Comparison of ENCODE assay signal across 8 cellular contexts in the genomic region with DNA sequence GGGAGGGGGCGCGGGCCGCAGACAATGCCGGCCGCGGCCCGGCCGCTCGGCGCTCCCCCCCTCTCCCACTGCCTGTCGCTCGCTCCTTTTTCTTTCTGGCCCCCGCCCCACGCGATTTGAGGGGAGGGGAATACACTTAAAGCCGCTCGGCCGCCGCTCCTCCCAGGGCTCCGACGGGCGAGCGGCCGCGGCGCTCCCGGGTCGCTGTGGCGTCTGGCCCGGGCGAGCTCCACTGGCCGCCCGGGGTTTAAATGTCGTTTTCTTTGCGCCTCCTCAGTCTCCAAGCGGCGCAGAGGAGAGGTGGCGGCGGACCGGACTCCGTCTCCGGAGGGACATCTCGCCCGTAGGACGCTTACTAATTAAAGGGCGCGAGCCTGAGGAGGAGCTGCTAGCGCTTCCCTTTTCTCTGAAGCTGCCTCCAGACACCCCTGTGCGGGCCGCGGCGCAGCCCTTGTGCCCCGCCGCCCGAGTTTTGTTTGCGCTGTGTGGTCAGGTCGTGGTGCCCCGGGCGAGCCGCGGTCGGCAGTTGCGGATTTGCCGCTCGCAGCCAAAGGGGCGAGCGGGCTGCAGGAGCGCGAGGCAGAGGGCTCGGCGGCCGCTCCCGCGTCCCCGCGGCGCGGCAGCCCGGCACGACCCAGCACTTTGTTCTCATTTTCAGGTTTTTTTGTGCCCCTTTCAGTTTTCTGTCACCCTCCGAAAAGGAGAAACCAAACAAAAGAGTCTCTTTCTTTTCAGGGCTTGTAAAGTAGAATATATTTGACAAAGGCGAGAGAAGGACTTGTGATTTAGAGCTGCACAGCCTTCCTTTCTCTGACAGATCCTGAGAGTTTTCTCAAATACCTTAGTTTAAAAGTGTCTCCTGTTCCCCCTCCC. TPM values are rescaled to one million over a fixed set of nuclear protein-coding genes. Genes with fewer than 3 reads are reported as not detected.
DNase-seq lines count a peak whose midpoint lies in the region; ATAC-seq and TF ChIP-seq lines count a peak whose summit lies in the region.

No MANE protein-coding gene starts in this region.

- H3K9ac ChIP-seq in GM23248 = peak overlapping the region; percentile 92
- H3K9ac ChIP-seq in SK-N-MC (ENCODE audit: insufficient read length) = peak overlapping the region; percentile 95
- no peak overlapping the region for H3K9ac ChIP-seq in iPS-15b (ENCODE audit: low read depth, low read length)
- H3K9ac ChIP-seq in skeletal muscle satellite cell (ENCODE audit: low read depth, low read length) = peak overlapping the region; percentile 94

- H3K36me3 ChIP-seq in GM23248 (ENCODE audit: low read depth) (no peaks in the 10 kb centered on the region), SK-N-MC (ENCODE audit: insufficient read depth, low read length) (peaks cover 51% of the 10 kb centered on the region), iPS-15b (ENCODE audit: control insufficient read depth, insufficient read depth, low read length) (no peaks in the 10 kb centered on the region), skeletal muscle satellite cell (ENCODE audit: insufficient read depth, low read length) (peaks cover 4% of the 10 kb centered on the region)

- peaks cover 58% of the 10 kb centered on the region for H3K79me2 ChIP-seq in GM23248 (ENCODE audit: insufficient read depth)

- no peaks in the 10 kb centered on the region for H3K9me3 ChIP-seq in GM23248 (ENCODE audit: low read depth)
- no peaks in the 10 kb centered on the region for H3K9me3 ChIP-seq in SK-N-MC (ENCODE audit: low read depth, low read length)
- H3K9me3 ChIP-seq in iPS-15b (ENCODE audit: control insufficient read depth, insufficient read depth, low read length) = no peaks in the 10 kb centered on the region
- H3K9me3 ChIP-seq in skeletal muscle satellite cell (replicated peaks; ENCODE audit: low read length) = no peaks in the 10 kb centered on the region

- peaks cover 22% of the 10 kb centered on the region; the same call in 1 of the 2 replicates for H4K20me1 ChIP-seq in GM23248 (ENCODE audit: insufficient read depth)

- 1% methylated on average over 54 to 79 of the region's 82 CpGs for WGBS in GM23248 (ENCODE audit: low coverage in 1 of 2, low lambda C conversion rate in 2 of 2, missing lambda C conversion rate in 2 of 2), 2 experiments

- in situ Hi-C loops in GM23248 (cut with MboI) = loop anchor here (25.0 kb wide), 1 partner anchor 646 kb away; no protein-coding TSS in a partner anchor

- peaks cover 18% of the 10 kb centered on the region for H3K27me3 Mint-ChIP-seq in brain

- H2AFZ ChIP-seq in GM23248 = peak overlapping the region; percentile 59

- H3K27me3 ChIP-seq in GM23248 (replicated peaks; ENCODE audit: insufficient read depth) (no peaks in the 10 kb centered on the region), iPS-15b (ENCODE audit: control insufficient read depth, insufficient read depth, low read length) (peaks cover 66% of the 10 kb centered on the region), skeletal muscle satellite cell (ENCODE audit: control insufficient read depth, insufficient read depth, low read length) (no peaks in the 10 kb centered on the region)

- ATAC-seq in GM21447 (IDR thresholded peaks at IDR 0.05; ENCODE audit: unreplicated experiment) (no peak), GM19324 (IDR thresholded peaks at IDR 0.05; ENCODE audit: low FRiP score, unreplicated experiment) (no peak)

- peak; percentile 18 for DNase-seq in AG08395 (ENCODE audit: low spot score)
- peak; percentile 74 for DNase-seq in GM23248
- no peak for DNase-seq in SK-N-MC (ENCODE audit: low read depth, low spot score)

- H3K9me2 ChIP-seq in GM23248 (ENCODE audit: insufficient read depth) = no peaks in the 10 kb centered on the region

- no peak for TF ChIP-seq CTCF in brain (conservative IDR thresholded peaks at IDR 0.05)

- H3K27ac Mint-ChIP-seq in brain = peak overlapping the region; percentile 87 to 97 (median 92)

- H3K4me2 ChIP-seq in GM23248 (ENCODE audit: unreplicated experiment) (peak overlapping the region; percentile 97), skeletal muscle satellite cell (ENCODE audit: low read length) (peak overlapping the region; percentile 84)

- H3K9me3 Mint-ChIP-seq in brain = peaks cover 4 to 15% (median 8%) of the 10 kb centered on the region in 5 experiments

- H3K4me3 Mint-ChIP-seq in brain = peak overlapping the region; percentile 91 to 97 (median 94)

- H3K4me3 ChIP-seq in GM23248 (peak overlapping the region; percentile 94), SK-N-MC (peak overlapping the region; percentile 100), iPS-15b (ENCODE audit: low read depth, low read length) (peak overlapping the region; percentile 61), skeletal muscle satellite cell (ENCODE audit: low read length) (peak overlapping the region; percentile 92)

- H3F3A ChIP-seq in GM23248 (ENCODE audit: insufficient read depth) = peaks cover 17% of the 10 kb centered on the region

- H3K36me3 Mint-ChIP-seq in brain = peaks cover 37% of the 10 kb centered on the region

- H3K27ac ChIP-seq in GM23248 (peak overlapping the region; percentile 68), SK-N-MC (peak overlapping the region; percentile 82)

- peaks cover 58% of the 10 kb centered on the region for H3K4me1 Mint-ChIP-seq in brain

- H3K4me1 ChIP-seq in GM23248 (ENCODE audit: insufficient read depth) = peaks cover 27% of the 10 kb centered on the region
- peaks cover 12% of the 10 kb centered on the region for H3K4me1 ChIP-seq in iPS-15b (ENCODE audit: control insufficient read depth, insufficient read depth, low read length)
- peaks cover 19% of the 10 kb centered on the region for H3K4me1 ChIP-seq in skeletal muscle satellite cell (ENCODE audit: control insufficient read depth, insufficient read depth, low read length)

RNA-seq across cellular contexts. Expression of a gene that starts 1.5 kb away (rescaled TPM):
- total RNA-seq in GM23248 (2014; rRNA removed; shearing (Covaris generic)) = 3.9 and 4.8 TPM in 2 replicates
- 0.96 and 1.5 TPM in 2 replicates for polyA plus RNA-seq in GM23248 (2016; fragmentation: Nextera tagmentation; extraction: Ambion mirVana)
- 11.0 TPM for polyA plus RNA-seq in brain (ENCODE audit: insufficient read depth, low read depth, low replicate concordance)
- total RNA-seq in skeletal muscle satellite cell (2012; rRNA removed) = 7.9 and 10.0 TPM in 2 replicates
